8 cellular contexts compared by ENCODE assay signal in genomic region chr4:87220094-87220831, GRCh38. TPM values are rescaled to one million over a fixed set of nuclear protein-coding genes. Genes with fewer than 3 reads are reported as not detected.
DNase-seq lines count a peak whose midpoint lies in the region; ATAC-seq, FAIRE-seq and TF ChIP-seq lines count a peak whose summit lies in the region.

TSS of gene KLHL8 (minus strand) at chr4:87220618. CDS start at chr4:87195539, 25,079 bp downstream.

- H3K27me3 ChIP-seq in fibroblast of lung (ENCODE audit: control insufficient read depth, insufficient read depth, low read length) = no peaks in the 10 kb centered on the region

- peaks cover 6 to 15% (median 10%) of the 10 kb centered on the region in 3 donors for H3K4me1 Mint-ChIP-seq in IgD-negative memory B cell
- peaks cover 11 to 23% (median 18%) of the 10 kb centered on the region in 4 donors for H3K4me1 Mint-ChIP-seq in naive thymus-derived CD8-positive, alpha-beta T cell

- H3K27ac ChIP-seq in fibroblast of lung (ENCODE audit: insufficient read depth, low read length) = peak within 1 kb of the TSS; percentile 89

- peak within 1 kb of the TSS; percentile 100 for H2AFZ ChIP-seq in fibroblast of lung (ENCODE audit: low read length)

- H3K79me2 ChIP-seq in fibroblast of lung (ENCODE audit: control insufficient read depth, insufficient read depth, low read length) = peaks cover 14% of the 10 kb centered on the region

- no peak for FAIRE-seq in RCC 7860 (lab: Jason Lieb, UNC)

- H3K27ac Mint-ChIP-seq in IgD-negative memory B cell = peak within 1 kb of the TSS; percentile 81 to 97 (median 94)
- H3K27ac Mint-ChIP-seq in naive thymus-derived CD8-positive, alpha-beta T cell = peak within 1 kb of the TSS; percentile 59 to 97 (median 96)

- ATAC-seq in GM21576 (IDR thresholded peaks at IDR 0.05; ENCODE audit: unreplicated experiment) = peak; percentile 89
- peak; percentile 84 to 87 for ATAC-seq in naive thymus-derived CD8-positive, alpha-beta T cell

- H3K4me3 Mint-ChIP-seq in IgD-negative memory B cell = peak within 1 kb of the TSS; percentile 93 to 97 (median 96)
- peak within 1 kb of the TSS; percentile 92 to 97 (median 94) for H3K4me3 Mint-ChIP-seq in naive thymus-derived CD8-positive, alpha-beta T cell

- no peaks in the 10 kb centered on the region for H4K20me1 ChIP-seq in fibroblast of lung (ENCODE audit: control insufficient read depth, extremely low read depth, insufficient read depth, low read length)

- H3K4me2 ChIP-seq in fibroblast of lung (ENCODE audit: extremely low read depth, insufficient read depth, low read length) = peak within 1 kb of the TSS; percentile 91

- no peaks in the 10 kb centered on the region for H3K27me3 Mint-ChIP-seq in IgD-negative memory B cell
- H3K27me3 Mint-ChIP-seq in naive thymus-derived CD8-positive, alpha-beta T cell = no peaks in the 10 kb centered on the region

- POLR2A ChIA-PET in naive thymus-derived CD8-positive, alpha-beta T cell (lab: Charles Lee) = interaction anchor here (0.6 to 2.5 kb wide), 11 partner anchors 11 to 285 kb away, joined by 3 to 11 read pairs (median 3); partner anchors contain the start of genes AFF1, HSD17B11 and NUDT9

- peak within 1 kb of the TSS; percentile 90 for H3K9ac ChIP-seq in fibroblast of lung (ENCODE audit: insufficient read depth, low read length)

- H3K9me3 Mint-ChIP-seq in IgD-negative memory B cell = no peaks in the 10 kb centered on the region
- no peaks in the 10 kb centered on the region for H3K9me3 Mint-ChIP-seq in naive thymus-derived CD8-positive, alpha-beta T cell

- H3K9me3 ChIP-seq in fibroblast of lung (ENCODE audit: control insufficient read depth, insufficient read depth, low read depth, low read length) = no peaks in the 10 kb centered on the region

- no peaks in the 10 kb centered on the region for H3K36me3 ChIP-seq in fibroblast of lung (ENCODE audit: control insufficient read depth, insufficient read depth, low read length)

- no peaks in the 10 kb centered on the region for H3K4me1 ChIP-seq in fibroblast of lung (ENCODE audit: control insufficient read depth, extremely low read depth, insufficient read depth, low read length)

- no peak for TF ChIP-seq CTCF in fibroblast of lung (conservative IDR thresholded peaks at IDR 0.05 in 1 of 2, IDR thresholded peaks at IDR 0.05 in 1 of 2; ENCODE audit: low read depth in 1 of 2, low read length in 2 of 2)

- H3K36me3 Mint-ChIP-seq in IgD-negative memory B cell = no peaks in the 10 kb centered on the region
- peaks cover 0 to 4% (median 0%) of the 10 kb centered on the region in 3 donors for H3K36me3 Mint-ChIP-seq in naive thymus-derived CD8-positive, alpha-beta T cell

- DNase-seq in DMS79 (lab: John Stamatoyannopoulos, UW) = peak; percentile 53
- peak; percentile 56 for DNase-seq in RCC 7860 (ENCODE audit: low spot score)
- DNase-seq in activated T-helper 1 cell treated with anti-CD3 and anti-CD28 coated beads, Interleukin-2, amount 50 U/mL, for 16 hours (ENCODE audit: low read depth in 1 of 2, low spot score in 1 of 2) = peak; percentile 66 to 85
- DNase-seq in fibroblast of lung (ENCODE audit: low read depth in 2 of 2) = peak; percentile 79 to 82
- DNase-seq in naive thymus-derived CD8-positive, alpha-beta T cell = peak; percentile 80 to 91 (median 86)
- DNase-seq in stimulated activated naive CD4-positive, alpha-beta T cell treated with Interleukin-2 at 50 U/mL for 16 hours (lab: John Stamatoyannopoulos, UW) = peak; percentile 85

- H3K4me3 ChIP-seq in fibroblast of lung (replicated peaks in 1 of 4; ENCODE audit: control extremely low read depth in 1 of 4, insufficient read depth in 1 of 4, low read depth in 3 of 4, low read length in 4 of 4) = peak within 1 kb of the TSS; percentile 93 to 99 (median 96)

RNA-seq across cellular contexts. Expression of gene KLHL8, which starts in this region (rescaled TPM):
- polyA plus RNA-seq in IgD-negative memory B cell = 13.3 TPM
- total RNA-seq in fibroblast of lung = 15.7 and 16.4 TPM in 2 replicates
- polyA plus RNA-seq in fibroblast of lung = 7.9 and 8.8 TPM in 2 replicates
- polyA plus RNA-seq in fibroblast of lung (2012) = 8.1 and 9.3 TPM in 2 replicates
- polyA minus RNA-seq in fibroblast of lung (ENCODE audit: low replicate concordance) = 0.16 and 3.3 TPM in 2 replicates
- total RNA-seq in naive thymus-derived CD8-positive, alpha-beta T cell = 10 to 100 TPM; 14.5 to 14.7 TPM
- polyA plus RNA-seq in naive thymus-derived CD8-positive, alpha-beta T cell = 10 to 100 TPM; 10.3 to 13.7 (median 12.7) TPM

Comparison
In these comparisons a context has a peak if more than half of its experiments do, and no peak if none do; other contexts are left out.
1. Peak in every context shown above with its lines: DNase-seq, ATAC-seq, H3K4me3 ChIP-seq and H3K27ac ChIP-seq.